Comparison of ENCODE assay signal across 21 cellular contexts in the genomic region with DNA sequence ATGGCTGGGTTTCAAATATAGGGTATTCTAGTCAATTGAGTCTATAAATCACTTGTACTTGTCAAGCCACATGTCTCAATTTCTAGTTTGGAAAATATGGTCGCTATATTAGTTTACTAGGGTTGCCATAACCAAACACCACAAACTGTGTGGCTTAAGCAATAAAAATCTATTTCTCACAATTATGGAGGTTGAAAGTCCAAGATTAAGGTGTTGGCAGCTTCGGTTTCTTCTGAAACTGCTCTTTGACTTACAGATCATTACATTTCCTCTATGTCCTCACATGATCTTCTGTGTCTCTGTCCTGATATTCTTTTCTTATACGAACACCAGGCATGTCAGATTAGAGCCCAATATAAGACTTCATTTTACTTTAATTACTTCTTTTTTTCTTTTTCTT. TPM values are rescaled to one million over a fixed set of nuclear protein-coding genes. Genes with fewer than 3 reads are reported as not detected.
DNase-seq lines count a peak whose midpoint lies in the region; ATAC-seq and FAIRE-seq lines count a peak whose summit lies in the region.
"Had no signal": no experiment of that assay in that cellular context is flagged by ENCODE, and none has a peak within 500 bp of the region (broad histone marks: within the 10 kb centered on the region; RNA-seq: fewer than 3 reads in every experiment).

No MANE protein-coding gene starts in this region.

- no peak overlapping the region for H3K4me3 ChIP-seq in small intestine (ENCODE audit: low read depth in 1 of 2, low read length in 2 of 2)
- H3K4me3 ChIP-seq: BLaER1 had no signal

- peak; percentile 90 for ATAC-seq in left colon
- ATAC-seq in HG02840 (IDR thresholded peaks at IDR 0.05; ENCODE audit: low FRiP score, unreplicated experiment): no peak

- FAIRE-seq in small intestine (lab: Jason Lieb, UNC): no peak
- FAIRE-seq: A204.1, G401.6, GM12891, GM19239 had no signal

- H3K27me3 ChIP-seq in small intestine (ENCODE audit: control insufficient read depth in 2 of 2, insufficient read depth in 2 of 2, low read length in 2 of 2): no peaks in the 10 kb centered on the region
- H3K27me3 ChIP-seq: BLaER1 had no signal

- H3K4me1 ChIP-seq in small intestine (ENCODE audit: control insufficient read depth in 2 of 2, insufficient read depth in 1 of 2, low read depth in 1 of 2, low read length in 1 of 2): peaks cover 0 to 2% of the 10 kb centered on the region in 2 donors
- H3K4me1 ChIP-seq: BE2C had no signal

- H3K27ac ChIP-seq in small intestine (ENCODE audit: low read depth in 1 of 2, low read length in 1 of 2): no peak overlapping the region
- H3K27ac ChIP-seq: BLaER1 had no signal

- H3K9me3 ChIP-seq in small intestine (ENCODE audit: control insufficient read depth, low read depth): no peaks in the 10 kb centered on the region
- H3K9me3 ChIP-seq: BE2C had no signal

- intact Hi-C loops in left colon (cut with DNase I, micrococcal nuclease): no loop called here

- 17 to 58% (median 36%) methylated on average over 3 of the region's 3 CpGs for WGBS in small intestine, 3 donors

- no peaks in the 10 kb centered on the region for H3K36me3 ChIP-seq in small intestine (ENCODE audit: control insufficient read depth in 2 of 2, insufficient read depth in 2 of 2, low read length in 2 of 2)
- H3K36me3 ChIP-seq: BE2C, BLaER1 had no signal

- DNase-seq in left colon: no peak
- peak; percentile 91 for DNase-seq in small intestine
- DNase-seq in kidney tubule cell (ENCODE audit: low spot score): no peak
- DNase-seq in NCI-H526 treated with DMSO at 0.1 percent for 48 hours (lab: John Stamatoyannopoulos, UW): no peak
- DNase-seq: 8988T; ACHN; BE2C; C1 segment of cervical spinal cord; CD4-positive, alpha-beta memory T cell; CD4-positive, CD25-positive, alpha-beta regulatory T cell; CD8-positive, alpha-beta memory T cell; COR-L47; DMS 273 treated with DMSO at 0.1 percent for 48 hours; DMS79 treated with DMSO at 0.1 percent for 48 hours; GF-D8 had no signal

RNA-seq across cellular contexts. Expression of a gene that starts 55.8 kb away (rescaled TPM):
- total RNA-seq in left colon: 1 to 10 TPM; 3.7 to 5.0 TPM
- 1 to 10 TPM in 2 of 3 donors, under 1 TPM in 1; 0.67 to 9.5 (median 8.4) TPM for polyA plus RNA-seq in small intestine
- polyA plus RNA-seq: CD8-positive, alpha-beta memory T cell had no signal
